32 cellular contexts compared by ENCODE assay signal in the genomic region with DNA sequence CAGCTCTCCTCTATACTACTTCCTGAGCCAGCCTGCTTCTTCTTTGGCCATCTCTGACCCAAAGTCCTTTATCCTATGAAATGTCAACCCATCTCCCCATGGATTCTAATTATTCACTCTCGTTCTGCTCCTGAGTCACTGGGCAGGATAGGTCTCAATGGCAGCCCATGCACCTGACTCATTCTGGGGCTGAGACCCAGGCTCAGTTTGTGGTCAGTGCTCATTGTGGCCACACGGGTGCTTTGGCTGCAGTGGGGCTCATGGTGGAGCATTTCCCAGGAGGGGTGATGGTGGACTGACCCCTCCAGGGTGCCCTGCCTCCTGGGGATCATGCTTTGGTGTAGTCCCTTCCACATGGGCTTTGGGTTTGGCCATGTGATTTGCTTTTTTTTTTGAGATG.
"Had no signal": no experiment of that assay in that cellular context is flagged by ENCODE, and none has a peak within 500 bp of the region (broad histone marks: within the 10 kb centered on the region; RNA-seq: fewer than 3 reads in every experiment).

No MANE protein-coding gene starts in this region.

- ATAC-seq: esophagus mucosa; gastroesophageal sphincter; heart left ventricle; left ventricle myocardium superior; lower lobe of right lung; mucosa of descending colon; natural killer cell treated with Interleukin-12 subunit alpha and Interleukin-12 subunit beta and Interleukin-15 and Interleukin-18, amount 100 ng/mL, for 72 hours; stimulated activated memory B cell treated with anti-CD40 and anti-IgM and Interleukin-4, amounts not matched to agents 10 μg/mL and 1 μg/mL and 100 μg/mL, for 72 hours; stimulated activated naive CD8-positive, alpha-beta T cell treated with anti-CD3 and anti-CD28 coated beads, Interleukin-15, Interleukin-2, amounts not matched to agents 100 U/mL and 50 U/mL, for 24 hours had no signal

- H3K9ac ChIP-seq: parathyroid adenoma had no signal

- H3K36me3 Mint-ChIP-seq: mesothelial cell of epicardium; naive B cell; natural killer cell treated with Interleukin-12 subunit alpha and Interleukin-12 subunit beta and Interleukin-15 and Interleukin-18, amount 100 ng/mL, for 72 hours; stimulated activated memory B cell treated with anti-CD40 and anti-IgM and Interleukin-4, amounts not matched to agents 10 μg/mL and 1 μg/mL and 100 μg/mL, for 72 hours had no signal

- H3K36me3 ChIP-seq: gastroesophageal sphincter, heart left ventricle, lower lobe of right lung, neutrophil, right atrium auricular region, sigmoid colon, spleen, tibial artery, upper lobe of left lung had no signal

- H3K9me3 Mint-ChIP-seq: mesothelial cell of epicardium; natural killer cell treated with Interleukin-12 subunit alpha and Interleukin-12 subunit beta and Interleukin-15 and Interleukin-18, amount 100 ng/mL, for 72 hours had no signal

- H3K9me3 ChIP-seq: gastroesophageal sphincter, heart left ventricle, lower lobe of right lung, mucosa of descending colon, neutrophil, right atrium auricular region, sigmoid colon, spleen, testis, tibial artery, upper lobe of left lung had no signal

- H3K27ac Mint-ChIP-seq: memory B cell; mesothelial cell of epicardium; naive B cell; natural killer cell treated with Interleukin-12 subunit alpha and Interleukin-12 subunit beta and Interleukin-15 and Interleukin-18, amount 100 ng/mL, for 72 hours; progenitor cell of endocrine pancreas; stimulated activated memory B cell treated with anti-CD40 and anti-IgM and Interleukin-4, amounts not matched to agents 10 μg/mL and 1 μg/mL and 100 μg/mL, for 72 hours had no signal

- H3K27me3 ChIP-seq: gastroesophageal sphincter, heart left ventricle, hepatocyte, neutrophil, right atrium auricular region, sigmoid colon, testis, tibial artery, upper lobe of left lung had no signal

- H3K4me1 Mint-ChIP-seq: memory B cell; mesothelial cell of epicardium; naive B cell; stimulated activated memory B cell treated with anti-CD40 and anti-IgM and Interleukin-4, amounts not matched to agents 10 μg/mL and 1 μg/mL and 100 μg/mL, for 72 hours had no signal

- H2AFZ ChIP-seq: hepatocyte, parathyroid adenoma had no signal

- H3K4me2 ChIP-seq: hepatocyte had no signal

- H3K79me2 ChIP-seq: hepatocyte, parathyroid adenoma had no signal

- H3K27ac ChIP-seq: dorsolateral prefrontal cortex, epithelial cell of prostate, gastroesophageal sphincter, heart left ventricle, hepatocyte, lower lobe of right lung, neutrophil, parathyroid adenoma, right atrium auricular region, sigmoid colon, skin epidermis, spleen, testis, tibial artery, upper lobe of left lung had no signal

- H3K4me3 Mint-ChIP-seq: memory B cell; mesothelial cell of epicardium; naive B cell; natural killer cell treated with Interleukin-12 subunit alpha and Interleukin-12 subunit beta and Interleukin-15 and Interleukin-18, amount 100 ng/mL, for 72 hours; neural crest cell; stimulated activated memory B cell treated with anti-CD40 and anti-IgM and Interleukin-4, amounts not matched to agents 10 μg/mL and 1 μg/mL and 100 μg/mL, for 72 hours had no signal

- H3K4me1 ChIP-seq: gastroesophageal sphincter, heart left ventricle, lower lobe of right lung, parathyroid adenoma, right atrium auricular region, sigmoid colon, spleen, testis, tibial artery, upper lobe of left lung had no signal

- H3K4me3 ChIP-seq: dorsolateral prefrontal cortex, gastroesophageal sphincter, heart left ventricle, hepatocyte, lower lobe of right lung, mucosa of descending colon, right atrium auricular region, sigmoid colon, skin epidermis, spleen, testis, tibial artery, upper lobe of left lung had no signal

- DNase-seq: cerebellar nuclear complex; dorsolateral prefrontal cortex; effector CD4-positive, alpha-beta T cell; foreskin fibroblast; heart left ventricle; kidney glomerular epithelial cell; left ventricle myocardium superior; lower lobe of right lung; mucosa of descending colon; naive B cell; sigmoid colon; spleen; stimulated activated CD4-positive, alpha-beta T cell treated with anti-CD3 and anti-CD28 coated beads, Interleukin-4, amount 100 ng/mL, for 4 hours; stimulated activated naive CD8-positive, alpha-beta T cell treated with anti-CD3 and anti-CD28 coated beads, Interleukin-15, Interleukin-2, amounts not matched to agents 100 U/mL and 50 U/mL, for 24 hours; substantia nigra; testis; tibial artery; upper lobe of left lung had no signal
